In genomic region chr4:184384056-184384809, GRCh38 we compare ENCODE assay signal across 8 cellular contexts.
DNase-seq lines count a peak whose midpoint lies in the region; ATAC-seq and TF ChIP-seq lines count a peak whose summit lies in the region.

No MANE protein-coding gene starts in this region.

- H3K9ac ChIP-seq in SK-N-MC (ENCODE audit: insufficient read length): no peak overlapping the region

- intact Hi-C loops in Caco-2 (cut with micrococcal nuclease; ENCODE audit: unreplicated experiment): loop anchor here (1.0 kb wide), 1 partner anchor 36 kb away; no protein-coding TSS in a partner anchor
- intact Hi-C loops in esophagus muscularis mucosa (cut with DNase I): loop anchor here (5.0 kb wide), 1 partner anchor 148 kb away; no protein-coding TSS in a partner anchor

- peaks cover 57% of the 10 kb centered on the region for H3K4me1 ChIP-seq in Caco-2
- peaks cover 40 to 63% (median 53%) of the 10 kb centered on the region in 4 donors for H3K4me1 ChIP-seq in esophagus muscularis mucosa

- 17% methylated on average over 12 of the region's 13 CpGs for WGBS in esophagus muscularis mucosa

- CTCF ChIA-PET in Caco-2 (lab: Charles Lee): interaction anchor here (0.5 kb wide), 1 partner anchor 117 kb away, joined by 4 read pairs; no protein-coding TSS in a partner anchor

- H3K27ac ChIP-seq in SK-N-MC: no peak overlapping the region
- H3K27ac ChIP-seq in esophagus muscularis mucosa (replicated peaks in 1 of 4): peak overlapping the region; percentile 69 to 82 (median 78)

- peak; percentile 66 to 70 for DNase-seq in Caco-2
- DNase-seq in SK-N-MC (ENCODE audit: low read depth, low spot score): no peak
- no peak for DNase-seq in esophagus muscularis mucosa (ENCODE audit: extremely low spot score)
- DNase-seq in osteocyte (ENCODE audit: extremely low spot score, unreplicated experiment): no peak
- no peak for DNase-seq in NCI-H748 treated with DMSO at 0.1 percent for 48 hours (lab: John Stamatoyannopoulos, UW)
- DNase-seq in NCI-H2196 (lab: John Stamatoyannopoulos, UW; ENCODE audit: unreplicated experiment): no peak

- no peaks in the 10 kb centered on the region for H3K36me3 ChIP-seq in Caco-2 (ENCODE audit: control insufficient read depth, insufficient read depth, low read length)
- no peaks in the 10 kb centered on the region for H3K36me3 ChIP-seq in SK-N-MC (ENCODE audit: insufficient read depth, low read length)
- H3K36me3 ChIP-seq in esophagus muscularis mucosa: peaks cover 8 to 29% (median 24%) of the 10 kb centered on the region in 4 donors

- TF ChIP-seq CTCF in Caco-2 (IDR thresholded peaks at IDR 0.05; ENCODE audit: insufficient read depth in 1 of 2, low read depth in 1 of 2, low read length in 1 of 2, severe bottlenecking in 1 of 2, unreplicated experiment in 1 of 2) (no peak), esophagus muscularis mucosa (IDR thresholded peaks at IDR 0.05) (no peak), osteocyte (IDR thresholded peaks at IDR 0.05) (no peak)

- H3K36me3 Mint-ChIP-seq in Caco-2 (ENCODE audit: insufficient read depth, unreplicated experiment) (peaks cover 4% of the 10 kb centered on the region), osteocyte (ENCODE audit: unreplicated experiment) (peaks cover 26% of the 10 kb centered on the region)

- H3K9me3 ChIP-seq in Caco-2 (no peaks in the 10 kb centered on the region), SK-N-MC (ENCODE audit: low read depth, low read length) (no peaks in the 10 kb centered on the region), esophagus muscularis mucosa (no peaks in the 10 kb centered on the region)

- H3K4me3 Mint-ChIP-seq in Caco-2 (ENCODE audit: unreplicated experiment): peak overlapping the region; percentile 62
- H3K4me3 Mint-ChIP-seq in osteocyte (ENCODE audit: unreplicated experiment): peak overlapping the region; percentile 66

- TF ChIP-seq EP300 in esophagus muscularis mucosa (IDR thresholded peaks at IDR 0.05): no peak

- ATAC-seq in GM19328 (IDR thresholded peaks at IDR 0.05; ENCODE audit: unreplicated experiment) (peak; percentile 70), HG03342 (IDR thresholded peaks at IDR 0.05; ENCODE audit: unreplicated experiment) (peak; percentile 77)

- H3K9me3 Mint-ChIP-seq in Caco-2 (ENCODE audit: unreplicated experiment) (no peaks in the 10 kb centered on the region), osteocyte (ENCODE audit: unreplicated experiment) (no peaks in the 10 kb centered on the region)

- H3K27me3 Mint-ChIP-seq in Caco-2 (ENCODE audit: insufficient read depth, unreplicated experiment) (no peaks in the 10 kb centered on the region), osteocyte (ENCODE audit: unreplicated experiment) (no peaks in the 10 kb centered on the region)

- BruUV-seq in Caco-2 (replicated peaks; lab: Mats Ljungman, UMichigan): TSS peak; percentile 52

- H3K27ac Mint-ChIP-seq in Caco-2 (ENCODE audit: unreplicated experiment): peak overlapping the region; percentile 43
- H3K27ac Mint-ChIP-seq in osteocyte (ENCODE audit: unreplicated experiment): peak overlapping the region; percentile 88

- POLR2A ChIA-PET in Caco-2 (lab: Charles Lee): interaction anchor here (0.6 kb wide), 1 partner anchor 90 kb away, joined by 7 read pairs; the partner anchor contains the start of gene IRF2

- H3K27me3 ChIP-seq in Caco-2 (replicated peaks; ENCODE audit: control insufficient read depth, insufficient read depth, low read length) (no peaks in the 10 kb centered on the region), esophagus muscularis mucosa (no peaks in the 10 kb centered on the region)

- H3K4me1 Mint-ChIP-seq in Caco-2 (ENCODE audit: low read depth, unreplicated experiment): peaks cover 39% of the 10 kb centered on the region
- peaks cover 38% of the 10 kb centered on the region for H3K4me1 Mint-ChIP-seq in osteocyte (ENCODE audit: unreplicated experiment)

- TF ChIP-seq POLR2A in esophagus muscularis mucosa (IDR thresholded peaks at IDR 0.05; ENCODE audit: low read depth): no peak

- H3K4me3 ChIP-seq in Caco-2 (ENCODE audit: low read depth, low read length) (no peak overlapping the region), SK-N-MC (peak overlapping the region; percentile 65), esophagus muscularis mucosa (peak overlapping the region; percentile 30 to 51 (median 39))

Comparison
In these comparisons a context has a peak if more than half of its experiments do, and no peak if none do; other contexts are left out.
1. DNase-seq: peak in Caco-2 (2 of 2); none in SK-N-MC (single experiment), esophagus muscularis mucosa (single experiment), osteocyte (single experiment), NCI-H748 treated with DMSO at 0.1 percent for 48 hours (single experiment) and NCI-H2196 (single experiment).